Comparison of ENCODE assay signal across 1 cellular context in the genomic region with DNA sequence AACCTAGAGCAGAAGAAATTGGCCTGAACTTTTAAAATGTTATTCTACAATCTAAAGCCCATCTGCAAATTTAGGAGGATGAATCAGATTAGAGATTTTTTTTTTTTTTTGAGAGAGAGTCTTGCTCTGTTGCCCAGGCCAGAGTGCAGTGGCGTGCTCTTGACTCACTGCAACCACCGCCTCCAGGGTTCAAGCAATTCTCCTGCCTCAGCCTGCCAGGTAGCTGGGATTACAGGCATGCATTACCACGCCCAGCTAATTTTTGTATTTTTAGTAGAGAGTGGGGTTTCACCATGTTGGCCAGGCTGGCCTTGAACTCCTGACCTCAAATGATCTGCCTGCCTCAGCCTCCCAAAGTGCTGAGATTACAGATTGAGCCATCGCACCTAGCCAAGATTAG. TPM values are rescaled to one million over a fixed set of nuclear protein-coding genes. Genes with fewer than 3 reads are reported as not detected.
"Had no signal": no experiment of that assay in that cellular context is flagged by ENCODE, and none has a peak within 500 bp of the region (broad histone marks: within the 10 kb centered on the region; RNA-seq: fewer than 3 reads in every experiment).

No MANE protein-coding gene starts in this region.

RNA-seq across cellular contexts. Expression of a gene that starts 38.6 kb away (rescaled TPM):
- total RNA-seq: H7 had no signal
